8 cellular contexts compared by ENCODE assay signal in genomic region chr6:82247634-82248232, GRCh38. TPM values are rescaled to one million over a fixed set of nuclear protein-coding genes. Genes with fewer than 3 reads are reported as not detected.
DNase-seq lines count a peak whose midpoint lies in the region; ATAC-seq and TF ChIP-seq lines count a peak whose summit lies in the region.

TSS of gene IBTK (minus strand) at chr6:82247744. CDS start at chr6:82240486, 7,258 bp downstream.

- peak within 1 kb of the TSS; percentile 40 to 99 (median 96) for H3K27ac ChIP-seq in dorsolateral prefrontal cortex

- H3K27ac Mint-ChIP-seq in CD14-positive monocyte: peak within 1 kb of the TSS; percentile 93 to 98 (median 97)

- H3K27me3 Mint-ChIP-seq in CD14-positive monocyte (ENCODE audit: low read depth in 3 of 3): peaks cover 0 to 2% (median 1%) of the 10 kb centered on the region in 3 donors

- DNase-seq in CD14-positive monocyte (ENCODE audit: low spot score) (peak; percentile 95), NCI-H82 (lab: John Stamatoyannopoulos, UW) (peak; percentile 91), dorsolateral prefrontal cortex (peak; percentile 93 to 98 (median 96)), lower leg skin (ENCODE audit: low spot score in 2 of 2) (peak; percentile 95 to 99)
- DNase-seq in activated CD4-positive, alpha-beta T cell treated with anti-CD3 and anti-CD28 coated beads, Interleukin-2, amount 50 U/mL, for 48 hours: peak; percentile 92 to 94
- peak; percentile 74 to 95 (median 85) for DNase-seq in stimulated activated CD4-positive, alpha-beta T cell treated with anti-CD3 and anti-CD28 coated beads, TNF-alpha, amount 100 ng/mL, for 1 hour (ENCODE audit: low read depth in 3 of 3, low spot score in 1 of 3)

- peaks cover 11 to 13% of the 10 kb centered on the region in 2 donors for H3K36me3 Mint-ChIP-seq in CD14-positive monocyte

- peak within 1 kb of the TSS; percentile 60 to 96 (median 88) for H3K4me3 ChIP-seq in dorsolateral prefrontal cortex
- H3K4me3 ChIP-seq in lower leg skin (ENCODE audit: low read depth, poor library complexity, severe bottlenecking): peak within 1 kb of the TSS; percentile 96

- ATAC-seq in GM19397 (IDR thresholded peaks at IDR 0.05; ENCODE audit: unreplicated experiment) (peak; percentile 89), HG03571 (IDR thresholded peaks at IDR 0.05; ENCODE audit: unreplicated experiment) (peak; percentile 80)

- H3K27me3 ChIP-seq in dorsolateral prefrontal cortex: no peaks in the 10 kb centered on the region

- H3K4me1 Mint-ChIP-seq in CD14-positive monocyte: peaks cover 31% of the 10 kb centered on the region

- TF ChIP-seq CTCF in CD14-positive monocyte (IDR thresholded peaks at IDR 0.05): no peak
- peak in 18 of 56 donors; percentile 7 to 43 (median 28) for TF ChIP-seq CTCF in dorsolateral prefrontal cortex (IDR thresholded peaks at IDR 0.05 in 54 of 56, conservative IDR thresholded peaks at IDR 0.05 in 2 of 56; ENCODE audit: low read depth in 1 of 56, partially characterized antibody in 56 of 56)
- TF ChIP-seq CTCF in lower leg skin (IDR thresholded peaks at IDR 0.05): no peak

- WGBS in lower leg skin, 2 donors: 1% methylated on average over 33 to 34 of the region's 34 CpGs

- intact Hi-C loops in CD14-positive monocyte (cut with micrococcal nuclease): loop anchor here (2.0 to 10.0 kb wide), 3 partner anchors 820 to 1979 kb away; partner anchors contain the start of genes DOP1A (in 2 of the 2), UBE3D (in 2 of the 2), CEP162 (in 1 of the 2) and PGM3 (in 1 of the 2)
- intact Hi-C loops in dorsolateral prefrontal cortex (cut with DNase I): loop anchor here (5.0 to 10.0 kb wide), 2 partner anchors 820 to 947 kb away; partner anchors contain the start of genes DOP1A (in 2 of the 2), UBE3D (in 2 of the 2), PGM3 (in 1 of the 2) and RWDD2A (in 1 of the 2)
- intact Hi-C loops in lower leg skin (cut with DNase I; ENCODE audit: low total_unique reads): no loop called here

- no peaks in the 10 kb centered on the region for H3K9me3 Mint-ChIP-seq in CD14-positive monocyte

- TF ChIP-seq POLR2A in lower leg skin (IDR thresholded peaks at IDR 0.05): no peak

- H3K4me3 Mint-ChIP-seq in CD14-positive monocyte: peak within 1 kb of the TSS; percentile 96 to 99

RNA-seq across cellular contexts. Expression of gene IBTK, which starts in this region (rescaled TPM):
- polyA plus RNA-seq in CD14-positive monocyte: 10 to 100 TPM; 13.1 to 20.2 TPM
- 10 to 100 TPM; 24.8 to 47.0 (median 36.3) TPM for total RNA-seq in dorsolateral prefrontal cortex
- 10 to 100 TPM; 10.7 to 15.3 (median 12.6) TPM for total RNA-seq in lower leg skin

Comparison
In these comparisons a context has a peak if more than half of its experiments do, and no peak if none do; other contexts are left out.
1. Peak in every context shown above with its lines: DNase-seq, ATAC-seq, H3K4me3 ChIP-seq and H3K27ac ChIP-seq.